8 cellular contexts compared by ENCODE assay signal in the genomic region with DNA sequence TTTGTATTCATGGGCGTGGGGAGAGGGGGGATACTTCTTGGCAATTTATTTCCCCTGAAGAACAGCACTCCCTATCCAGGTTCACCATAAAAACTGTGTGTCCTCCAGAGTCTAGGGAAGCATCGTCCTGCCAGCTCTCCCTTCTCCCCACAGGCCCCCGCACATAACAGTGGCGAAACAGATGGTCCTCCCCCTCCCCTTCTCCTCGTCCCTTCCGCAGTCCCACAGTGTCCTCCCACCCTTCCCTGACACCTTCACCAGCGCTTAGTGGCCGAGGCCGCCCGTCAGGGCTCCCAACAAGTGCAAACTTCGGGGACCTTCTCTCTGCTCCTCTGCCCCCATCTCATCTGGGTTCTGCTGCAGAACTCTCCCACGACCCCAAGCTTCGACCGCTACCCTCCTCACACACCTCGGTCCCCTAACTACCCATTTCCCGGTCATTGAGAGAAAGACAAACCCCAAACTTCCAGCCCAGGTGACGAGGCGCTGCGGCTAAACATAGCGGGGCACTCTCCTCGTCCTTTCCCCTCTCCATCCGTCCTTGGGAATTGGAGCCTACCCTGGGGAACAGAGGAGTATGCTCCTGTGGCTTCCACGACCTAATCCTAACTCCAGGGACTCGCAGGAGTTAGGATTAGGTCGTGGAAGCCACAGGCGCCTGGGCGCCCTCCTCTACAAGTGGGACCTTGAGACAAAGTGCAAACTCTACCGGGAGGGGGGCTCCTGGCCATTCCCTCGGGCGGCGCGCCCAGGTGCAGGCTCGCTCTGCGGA. TPM values are rescaled to one million over a fixed set of nuclear protein-coding genes. Genes with fewer than 3 reads are reported as not detected.
A peak's percentile ranks its signal among the peaks of the same experiment; 100 is the strongest.
DNase-seq lines count a peak whose midpoint lies in the region; ATAC-seq, FAIRE-seq and TF ChIP-seq lines count a peak whose summit lies in the region.

No MANE protein-coding gene starts in this region.

- no peaks in the 10 kb centered on the region for H3K9me3 ChIP-seq in BLaER1

- in situ Hi-C loops in GM13976 (cut with MboI; ENCODE audit: low sequenced_read_pairs, unreplicated experiment) = no loop called here

- no peaks in the 10 kb centered on the region for H3K9me3 Mint-ChIP-seq in nephron

- FAIRE-seq in RCC 7860 (lab: Jason Lieb, UNC) = no peak

- DNase-seq in cerebellum (ENCODE audit: low spot score) (peak; percentile 77), GM13976 (ENCODE audit: low spot score) (no peak), RCC 7860 (ENCODE audit: low spot score) (no peak)

- no peaks in the 10 kb centered on the region for H3K36me3 Mint-ChIP-seq in nephron (ENCODE audit: low read depth)

- peaks cover 25% of the 10 kb centered on the region for H3K4me1 Mint-ChIP-seq in nephron

- peaks cover 68% of the 10 kb centered on the region for H3K27me3 ChIP-seq in BLaER1

- H3K4me1 ChIP-seq in BLaER1 = peaks cover 13% of the 10 kb centered on the region

- H3K4me2 ChIP-seq in BLaER1 = peak overlapping the region; percentile 90

- no peak overlapping the region for H3K27ac ChIP-seq in BLaER1

- no peak overlapping the region for H3K27ac Mint-ChIP-seq in nephron

- no peaks in the 10 kb centered on the region for H3K36me3 ChIP-seq in BLaER1

- H3K4me3 Mint-ChIP-seq in nephron = peak overlapping the region; percentile 73 to 82 (median 76)

- H3K9ac ChIP-seq in BLaER1 = no peak overlapping the region

- TF ChIP-seq CTCF in nephron (IDR thresholded peaks at IDR 0.05; ENCODE audit: unreplicated experiment in 3 of 3) = no peak
- TF ChIP-seq CTCF in GM13976 (IDR thresholded peaks at IDR 0.05; ENCODE audit: borderline replicate concordance, control extremely low read depth, extremely low read depth, insufficient read depth, missing control alignments) = no peak

- peaks cover 29% of the 10 kb centered on the region for H4K20me1 ChIP-seq in BLaER1

- ATAC-seq in HG02798 (IDR thresholded peaks at IDR 0.05; ENCODE audit: poor library complexity, unreplicated experiment) (peak; percentile 12), HG03159 (IDR thresholded peaks at IDR 0.05; ENCODE audit: unreplicated experiment) (no peak), GM18909 (IDR thresholded peaks at IDR 0.05; ENCODE audit: poor library complexity, unreplicated experiment) (no peak)

- H3K4me3 ChIP-seq in BLaER1 = peak overlapping the region; percentile 66

- H3K27me3 Mint-ChIP-seq in nephron (ENCODE audit: low read depth) = peaks cover 89% of the 10 kb centered on the region

RNA-seq across cellular contexts. Expression of a gene that starts 1.0 kb away (rescaled TPM):
- total RNA-seq in cerebellum = 10.5 TPM
